In genomic region chr22:49395617-49396016, GRCh38 we compare ENCODE assay signal across 21 cellular contexts.
"Had no signal": no experiment of that assay in that cellular context is flagged by ENCODE, and none has a peak within 500 bp of the region (broad histone marks: within the 10 kb centered on the region; RNA-seq: fewer than 3 reads in every experiment).

No MANE protein-coding gene starts in this region.

- H3K4me1 ChIP-seq: breast epithelium had no signal

- ATAC-seq: activated CD4-positive, CD25-positive, alpha-beta regulatory T cell treated with anti-CD3 and anti-CD28 coated beads, Interleukin-2, amount 50 U/mL, for 24 hours; activated CD8-positive, alpha-beta T cell treated with anti-CD3 and anti-CD28 coated beads for 36 hours; Right ventricle myocardium inferior had no signal

- DNase-seq: activated CD4-positive, alpha-beta T cell treated with anti-CD3 and anti-CD28 coated beads for 4 hours; activated CD8-positive, alpha-beta T cell treated with anti-CD3 and anti-CD28 coated beads for 36 hours; activated effector memory CD4-positive, alpha-beta T cell treated with Interleukin-2 at 50 U/mL for 16 hours; activated naive CD4-positive, alpha-beta T cell; activated T-cell treated with anti-CD3 and anti-CD28 coated beads, Interleukin-2, amount 50 U/mL, for 24 hours; central memory CD4-positive, alpha-beta T cell; MG63; NCI-H1048; NCI-H146; NCI-H187 treated with DMSO at 0.1 percent for 48 hours; NCI-H2171; NCI-H2227 treated with DMSO at 0.1 percent for 48 hours; NCI-H446 treated with DMSO at 0.1 percent for 48 hours; NCI-H524 treated with DMSO at 0.1 percent for 48 hours; NCI-H774; RPMI8226; T-helper 1 cell had no signal

- H3K36me3 ChIP-seq: breast epithelium, MG63 had no signal

- H3K27me3 ChIP-seq: MG63 had no signal

- H3K27ac ChIP-seq: breast epithelium, SK-N-MC had no signal

- H3K4me3 ChIP-seq: breast epithelium, MG63, SK-N-MC had no signal
